In genomic region chr14:49886523-49886922, GRCh38 we compare ENCODE assay signal across 19 cellular contexts. TPM values are rescaled to one million over a fixed set of nuclear protein-coding genes. Genes with fewer than 3 reads are reported as not detected.
A peak's percentile ranks its signal among the peaks of the same experiment; 100 is the strongest.
DNase-seq lines count a peak whose midpoint lies in the region; ATAC-seq and TF ChIP-seq lines count a peak whose summit lies in the region.
"Had no signal": no experiment of that assay in that cellular context is flagged by ENCODE, and none has a peak within 500 bp of the region (broad histone marks: within the 10 kb centered on the region; RNA-seq: fewer than 3 reads in every experiment).

No MANE protein-coding gene starts in this region.

- H3K27me3 ChIP-seq in BLaER1 treated with 17β-estradiol and CSF1 and Interleukin-3, amounts not matched to agents 10 nM and 100 nM = no peaks in the 10 kb centered on the region
- H3K27me3 ChIP-seq in DOHH2 (ENCODE audit: control insufficient read depth, low read length) = no peaks in the 10 kb centered on the region
- no peaks in the 10 kb centered on the region for H3K27me3 ChIP-seq in SU-DHL-6 (ENCODE audit: low read length)
- H3K27me3 ChIP-seq: cardiac muscle cell had no signal

- H3K36me3 ChIP-seq in BLaER1 treated with 17β-estradiol and CSF1 and Interleukin-3, amounts not matched to agents 10 nM and 100 nM = no peaks in the 10 kb centered on the region
- no peaks in the 10 kb centered on the region for H3K36me3 ChIP-seq in DOHH2 (ENCODE audit: control insufficient read depth, low read length)
- no peaks in the 10 kb centered on the region for H3K36me3 ChIP-seq in SU-DHL-6 (ENCODE audit: low read length)
- H3K36me3 ChIP-seq: cardiac muscle cell had no signal

- no peaks in the 10 kb centered on the region for H3K27me3 Mint-ChIP-seq in effector memory CD8-positive, alpha-beta T cell
- H3K27me3 Mint-ChIP-seq in mesothelial cell of epicardium (ENCODE audit: low read depth) = no peaks in the 10 kb centered on the region

- H3K9me3 Mint-ChIP-seq in effector memory CD8-positive, alpha-beta T cell = no peaks in the 10 kb centered on the region
- H3K9me3 Mint-ChIP-seq in mesothelial cell of epicardium = no peaks in the 10 kb centered on the region

- peak overlapping the region; percentile 65 to 73 for H3K27ac Mint-ChIP-seq in effector memory CD8-positive, alpha-beta T cell
- H3K27ac Mint-ChIP-seq in mesothelial cell of epicardium = no peak overlapping the region

- H3K4me3 ChIP-seq in BLaER1 treated with 17β-estradiol and CSF1 and Interleukin-3, amounts not matched to agents 10 nM and 100 nM = no peak overlapping the region
- H3K4me3 ChIP-seq in DOHH2 (ENCODE audit: low read length) = peak overlapping the region; percentile 8; the same call in 1 of the 2 replicates
- H3K4me3 ChIP-seq in SU-DHL-6 (ENCODE audit: insufficient read depth, low read length, poor library complexity, severe bottlenecking) = no peak overlapping the region
- H3K4me3 ChIP-seq: cardiac muscle cell, mucosa of descending colon, PC-9, smooth muscle cell had no signal

- intact Hi-C loops in posterior cingulate gyrus (cut with DNase I) = no loop called here

- H4K20me1 ChIP-seq in BLaER1 treated with 17β-estradiol and CSF1 and Interleukin-3, amounts not matched to agents 10 nM and 100 nM = no peaks in the 10 kb centered on the region
- H4K20me1 ChIP-seq in DOHH2 (ENCODE audit: control insufficient read depth, insufficient read depth, low read depth, low read length) = no peaks in the 10 kb centered on the region
- no peaks in the 10 kb centered on the region for H4K20me1 ChIP-seq in SU-DHL-6 (ENCODE audit: low read depth, low read length)

- peaks cover 3% of the 10 kb centered on the region for H3K36me3 Mint-ChIP-seq in effector memory CD8-positive, alpha-beta T cell (ENCODE audit: insufficient read depth)
- no peaks in the 10 kb centered on the region for H3K36me3 Mint-ChIP-seq in mesothelial cell of epicardium

- TF ChIP-seq CTCF in DOHH2 (IDR thresholded peaks at IDR 0.05; ENCODE audit: low read depth, low read length, poor library complexity, severe bottlenecking) (no peak), SU-DHL-6 (IDR thresholded peaks at IDR 0.05; ENCODE audit: insufficient read depth, low read length, poor library complexity, severe bottlenecking) (no peak), mesothelial cell of epicardium (IDR thresholded peaks at IDR 0.05; ENCODE audit: unreplicated experiment) (no peak)

- H3K4me2 ChIP-seq in BLaER1 treated with 17β-estradiol and CSF1 and Interleukin-3, amounts not matched to agents 10 nM and 100 nM = peak overlapping the region; percentile 54 to 77 (median 69)
- peak overlapping the region; percentile 27; the same call in 1 of the 2 replicates for H3K4me2 ChIP-seq in DOHH2 (ENCODE audit: low read length)
- peak overlapping the region; percentile 27 for H3K4me2 ChIP-seq in SU-DHL-6 (ENCODE audit: low read depth, low read length, poor library complexity, severe bottlenecking)
- H3K4me2 ChIP-seq: PC-9, smooth muscle cell had no signal

- peak; percentile 36 for ATAC-seq in effector memory CD8-positive, alpha-beta T cell (replicated peaks)
- ATAC-seq: mucosa of descending colon had no signal

- peak overlapping the region; percentile 33 to 51 for H3K4me3 Mint-ChIP-seq in effector memory CD8-positive, alpha-beta T cell
- H3K4me3 Mint-ChIP-seq in mesothelial cell of epicardium = no peak overlapping the region

- peaks cover 14 to 70% (median 24%) of the 10 kb centered on the region in 10 experiments for H3K4me1 ChIP-seq in BLaER1 treated with 17β-estradiol and CSF1 and Interleukin-3, amounts not matched to agents 10 nM and 100 nM
- peaks cover 21% of the 10 kb centered on the region for H3K4me1 ChIP-seq in DOHH2 (ENCODE audit: control insufficient read depth, low read length)

- DNase-seq in effector memory CD8-positive, alpha-beta T cell = no peak
- DNase-seq in posterior cingulate gyrus = no peak
- no peak for DNase-seq in NCI-H1694 treated with DMSO at 0.1 percent for 48 hours (lab: John Stamatoyannopoulos, UW)
- DNase-seq in mesothelial cell of epicardium (ENCODE audit: low spot score in 2 of 2, unreplicated experiment in 2 of 2) = no peak
- no peak for DNase-seq in KG1 (lab: John Stamatoyannopoulos, UW)
- DNase-seq: activated effector memory CD4-positive, alpha-beta T cell treated with Interleukin-2 at 50 U/mL for 16 hours; Caco-2; dermis blood vessel endothelial cell; EL; mucosa of descending colon; NCI-H187; PC-9; SIG-M5; stimulated activated CD4-positive, alpha-beta T cell treated with anti-CD3 and anti-CD28 coated beads, Interleukin-4, amount 100 ng/mL, for 1 hour had no signal

- peaks cover 0 to 8% (median 0%) of the 10 kb centered on the region in 11 experiments; a peak in 1 of 22 replicates for H3K9me3 ChIP-seq in BLaER1 treated with 17β-estradiol and CSF1 and Interleukin-3, amounts not matched to agents 10 nM and 100 nM (replicated peaks in 1 of 11)
- H3K9me3 ChIP-seq in DOHH2 (ENCODE audit: control insufficient read depth, insufficient read depth, low read length) = no peaks in the 10 kb centered on the region
- no peaks in the 10 kb centered on the region for H3K9me3 ChIP-seq in SU-DHL-6 (ENCODE audit: insufficient read depth, low read length)
- H3K9me3 ChIP-seq: Caco-2, mucosa of descending colon had no signal

- H3K9me2 ChIP-seq in DOHH2 (replicated peaks; ENCODE audit: control insufficient read depth, low read length) (no peaks in the 10 kb centered on the region), SU-DHL-6 (replicated peaks; ENCODE audit: insufficient read depth, low read length) (no peaks in the 10 kb centered on the region)

- peak overlapping the region in 2 of 11 experiments; percentile 5 to 45; a peak in 2 of 22 replicates for H3K9ac ChIP-seq in BLaER1 treated with 17β-estradiol and CSF1 and Interleukin-3, amounts not matched to agents 10 nM and 100 nM
- H3K9ac ChIP-seq in SU-DHL-6 (ENCODE audit: low read length) = no peak overlapping the region

- H3K4me1 Mint-ChIP-seq in effector memory CD8-positive, alpha-beta T cell (ENCODE audit: low read depth in 2 of 2) = peaks cover under 1 to 4% of the 10 kb centered on the region in 2 donors
- H3K4me1 Mint-ChIP-seq in mesothelial cell of epicardium = no peaks in the 10 kb centered on the region

- peaks cover 5% of the 10 kb centered on the region; the same call in 1 of the 2 replicates for H3F3A ChIP-seq in DOHH2 (ENCODE audit: control insufficient read depth, insufficient read depth)
- H3F3A ChIP-seq in SU-DHL-6 (ENCODE audit: insufficient read depth) = peaks cover 27% of the 10 kb centered on the region

- peak overlapping the region; percentile 61 for H2AFZ ChIP-seq in SU-DHL-6 (ENCODE audit: low read depth, low read length, severe bottlenecking)
- H2AFZ ChIP-seq: PC-9 had no signal

- H3K27ac ChIP-seq in BLaER1 treated with 17β-estradiol and CSF1 and Interleukin-3, amounts not matched to agents 10 nM and 100 nM = peak overlapping the region in 5 of 11 experiments; percentile 25 to 57 (median 39); a peak in 8 of 22 replicates
- H3K27ac ChIP-seq in DOHH2 (ENCODE audit: low read depth, low read length) (no peak overlapping the region), SU-DHL-6 (ENCODE audit: low read depth, low read length) (no peak overlapping the region)
- H3K27ac ChIP-seq: cardiac muscle cell, PC-9 had no signal

- H3K79me2 ChIP-seq in DOHH2 (ENCODE audit: control insufficient read depth, low read length) (no peaks in the 10 kb centered on the region), SU-DHL-6 (ENCODE audit: insufficient read depth, low read length) (no peaks in the 10 kb centered on the region)

RNA-seq across cellular contexts. Expression of gene ARF6, which starts 6.4 kb away (rescaled TPM):
- 33.7 to 36.0 TPM (median 34.0 TPM) in 3 replicates for total RNA-seq in mesothelial cell of epicardium

RNA-seq across cellular contexts. Expression of gene NEMF, which starts 33.9 kb away (rescaled TPM):
- 83.5 to 94.9 TPM (median 91.2 TPM) in 3 replicates for total RNA-seq in mesothelial cell of epicardium
